Comparison of ENCODE assay signal across 16 cellular contexts in the genomic region with DNA sequence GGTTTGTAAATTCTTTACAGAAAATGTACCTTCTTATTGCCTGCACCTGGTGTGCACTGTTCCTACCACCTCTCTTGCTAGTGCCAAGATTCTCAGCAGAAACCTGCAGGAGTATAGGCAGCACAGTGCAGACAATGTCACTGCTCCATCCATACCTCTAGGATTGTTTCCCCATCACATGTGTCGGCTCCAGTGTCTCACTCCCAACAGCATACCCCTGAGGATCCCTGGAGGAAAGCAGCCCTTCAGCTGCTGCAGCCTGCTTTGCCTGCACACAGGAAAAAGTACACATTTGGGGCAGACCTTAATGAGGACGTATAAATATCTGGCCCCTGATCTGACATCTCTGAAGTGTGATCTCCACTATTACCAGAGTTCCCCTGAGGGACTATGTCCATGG.
DNase-seq lines count a peak whose midpoint lies in the region; FAIRE-seq and TF ChIP-seq lines count a peak whose summit lies in the region.
"Had no signal": no experiment of that assay in that cellular context is flagged by ENCODE, and none has a peak within 500 bp of the region (broad histone marks: within the 10 kb centered on the region; RNA-seq: fewer than 3 reads in every experiment).

No MANE protein-coding gene starts in this region.

- H3K27ac Mint-ChIP-seq in H9: no peak overlapping the region
- H3K27ac Mint-ChIP-seq: CD8-positive, alpha-beta memory T cell had no signal

- H3K4me3 ChIP-seq in bronchial epithelial cell (ENCODE audit: low read depth, low read length) (no peak overlapping the region), iPS-15b (ENCODE audit: low read depth, low read length) (no peak overlapping the region), neuronal stem cell (ENCODE audit: low read length in 2 of 2) (no peak overlapping the region), esophagus squamous epithelium (no peak overlapping the region)
- H3K4me3 ChIP-seq: BLaER1 had no signal

- no peak for TF ChIP-seq CTCF in H9 (conservative IDR thresholded peaks at IDR 0.05)
- no peak for TF ChIP-seq CTCF in bronchial epithelial cell (IDR thresholded peaks at IDR 0.05; ENCODE audit: insufficient read depth, low read length, severe bottlenecking)
- no peak for TF ChIP-seq CTCF in esophagus squamous epithelium (IDR thresholded peaks at IDR 0.05)

- H3K79me1 ChIP-seq in H9 (ENCODE audit: insufficient read depth, low read depth, low read length, poor library complexity, severe bottlenecking) (no peaks in the 10 kb centered on the region), neuronal stem cell (ENCODE audit: low read depth, low read length) (no peaks in the 10 kb centered on the region)

- H4K8ac ChIP-seq in H9 (replicated peaks; ENCODE audit: insufficient read length, low read depth, low read length) (no peak overlapping the region), neuronal stem cell (ENCODE audit: low read depth, low read length) (no peak overlapping the region)

- H3K9ac ChIP-seq in H9 (ENCODE audit: extremely low read depth, insufficient read length, low read length) (no peak overlapping the region), iPS-15b (ENCODE audit: low read depth, low read length) (peak overlapping the region; percentile 20), neuronal stem cell (ENCODE audit: low read depth, low read length, poor library complexity) (no peak overlapping the region)
- H3K9ac ChIP-seq: BLaER1 had no signal

- no peaks in the 10 kb centered on the region for H3K9me3 ChIP-seq in H9 (ENCODE audit: control insufficient read depth, low read depth, low read length)
- H3K9me3 ChIP-seq in iPS-15b (ENCODE audit: control insufficient read depth, insufficient read depth, low read length): no peaks in the 10 kb centered on the region
- H3K9me3 ChIP-seq in neuronal stem cell (replicated peaks in 1 of 2; ENCODE audit: control insufficient read depth in 2 of 2, insufficient read depth in 1 of 2, low read depth in 1 of 2, low read length in 2 of 2): no peaks in the 10 kb centered on the region
- no peaks in the 10 kb centered on the region for H3K9me3 ChIP-seq in esophagus squamous epithelium
- H3K9me3 ChIP-seq: BLaER1, Caco-2 had no signal

- no peaks in the 10 kb centered on the region; a peak in 1 of 5 replicates for H3K9me3 Mint-ChIP-seq in H9

- H2BK20ac ChIP-seq in H9 (ENCODE audit: low read depth, low read length, poor library complexity, severe bottlenecking): no peak overlapping the region

- no peaks in the 10 kb centered on the region for H3K23me2 ChIP-seq in H9 (ENCODE audit: insufficient read length, low read depth, low read length, poor library complexity, severe bottlenecking)

- H2BK15ac ChIP-seq in H9 (ENCODE audit: low read depth, low read length) (no peak overlapping the region), neuronal stem cell (ENCODE audit: low read length) (no peak overlapping the region)

- H3K27me3 ChIP-seq in H9 (ENCODE audit: insufficient read depth, low read length) (no peaks in the 10 kb centered on the region), bronchial epithelial cell (ENCODE audit: control insufficient read depth, insufficient read depth, low read length) (no peaks in the 10 kb centered on the region), iPS-15b (ENCODE audit: control insufficient read depth, insufficient read depth, low read length) (no peaks in the 10 kb centered on the region), neuronal stem cell (ENCODE audit: control insufficient read depth in 3 of 3, insufficient read depth in 3 of 3, low read depth in 1 of 3, low read length in 3 of 3) (no peaks in the 10 kb centered on the region), esophagus squamous epithelium (no peaks in the 10 kb centered on the region)
- H3K27me3 ChIP-seq: BLaER1 had no signal

- H3K27me3 Mint-ChIP-seq in H9 (ENCODE audit: low read depth): no peaks in the 10 kb centered on the region
- H3K27me3 Mint-ChIP-seq: CD8-positive, alpha-beta memory T cell had no signal

- intact Hi-C loops in esophagus squamous epithelium (cut with DNase I): no loop called here

- H3K36me3 Mint-ChIP-seq in H9 (ENCODE audit: insufficient read depth in 1 of 3, low read depth in 3 of 3): no peaks in the 10 kb centered on the region

- H3K14ac ChIP-seq in H9 (ENCODE audit: insufficient read depth, low read length) (no peak overlapping the region), neuronal stem cell (ENCODE audit: low read length) (no peak overlapping the region)

- H3K18ac ChIP-seq in H9 (ENCODE audit: insufficient read length, low read depth, low read length): no peak overlapping the region
- H3K18ac ChIP-seq in neuronal stem cell (ENCODE audit: low read length): no peak overlapping the region

- H2BK5ac ChIP-seq in H9 (ENCODE audit: insufficient read length, low read length) (no peak overlapping the region), neuronal stem cell (ENCODE audit: low read length) (no peak overlapping the region)

- H3K27ac ChIP-seq in H9 (ENCODE audit: insufficient read length, low read depth, low read length) (no peak overlapping the region), neuronal stem cell (replicated peaks; ENCODE audit: low read length) (no peak overlapping the region), esophagus squamous epithelium (no peak overlapping the region)
- H3K27ac ChIP-seq: BLaER1 had no signal

- no peak overlapping the region for H3K4me3 Mint-ChIP-seq in H9
- H3K4me3 Mint-ChIP-seq: CD8-positive, alpha-beta memory T cell had no signal

- H3K23ac ChIP-seq in H9 (ENCODE audit: insufficient read length, low read depth, low read length) (no peak overlapping the region), neuronal stem cell (ENCODE audit: low read depth, low read length, poor library complexity) (no peak overlapping the region)

- H3K4ac ChIP-seq in H9 (ENCODE audit: low read depth, low read length) (no peak overlapping the region), neuronal stem cell (ENCODE audit: low read length) (no peak overlapping the region)

- no peak overlapping the region for H4K91ac ChIP-seq in H9 (ENCODE audit: insufficient read length, low read depth, low read length)
- H4K91ac ChIP-seq in neuronal stem cell (ENCODE audit: low read depth, low read length, poor library complexity): no peak overlapping the region

- no peak overlapping the region for H3K56ac ChIP-seq in H9 (ENCODE audit: insufficient read length, low read depth, low read length)

- H3K79me2 ChIP-seq in H9 (ENCODE audit: insufficient read depth, low read length): no peaks in the 10 kb centered on the region

- peak; percentile 36 for FAIRE-seq in bronchial epithelial cell (lab: Jason Lieb, UNC)
- FAIRE-seq: GM19239, H54 had no signal

- H4K5ac ChIP-seq in H9 (ENCODE audit: insufficient read length, low read depth, low read length): no peak overlapping the region

- H3K4me2 ChIP-seq in H9 (ENCODE audit: insufficient read depth, insufficient read length, low read length) (no peak overlapping the region), neuronal stem cell (ENCODE audit: insufficient read depth, low read length, poor library complexity, severe bottlenecking) (no peak overlapping the region)

- peak; percentile 30 for DNase-seq in H9
- DNase-seq in bronchial epithelial cell (ENCODE audit: low read depth): no peak
- DNase-seq in neuronal stem cell (ENCODE audit: low spot score): no peak
- no peak for DNase-seq in SHP77 treated with DMSO at 0.1 percent for 48 hours (lab: John Stamatoyannopoulos, UW)
- DNase-seq in DMS53 (lab: John Stamatoyannopoulos, UW): no peak
- no peak for DNase-seq in activated naive CD4-positive, alpha-beta T cell (lab: John Stamatoyannopoulos, UW)
- DNase-seq in esophagus squamous epithelium (lab: John Stamatoyannopoulos, UW): no peak
- DNase-seq: 8988T; AML-193; Caco-2; CD8-positive, alpha-beta memory T cell; GF-D8 had no signal

- no peak overlapping the region for H2BK12ac ChIP-seq in H9 (ENCODE audit: insufficient read length, low read depth, low read length)
- H2BK12ac ChIP-seq in neuronal stem cell (ENCODE audit: low read length): no peak overlapping the region

- H2BK120ac ChIP-seq in H9 (ENCODE audit: low read depth, low read length, poor library complexity, severe bottlenecking) (no peak overlapping the region), neuronal stem cell (ENCODE audit: low read depth, low read length) (no peak overlapping the region)

- H3K36me3 ChIP-seq in bronchial epithelial cell (ENCODE audit: control insufficient read depth, insufficient read depth, low read length) (no peaks in the 10 kb centered on the region), iPS-15b (ENCODE audit: control insufficient read depth, insufficient read depth, low read length) (no peaks in the 10 kb centered on the region), neuronal stem cell (replicated peaks in 1 of 2; ENCODE audit: control insufficient read depth in 2 of 2, insufficient read depth in 2 of 2, low read length in 2 of 2) (no peaks in the 10 kb centered on the region), esophagus squamous epithelium (no peaks in the 10 kb centered on the region)
- H3K36me3 ChIP-seq: BLaER1 had no signal

- peaks cover 34 to 37% of the 10 kb centered on the region in 2 experiments for H3K4me1 Mint-ChIP-seq in H9
- H3K4me1 Mint-ChIP-seq: CD8-positive, alpha-beta memory T cell had no signal

- peaks cover 8% of the 10 kb centered on the region; the same call in 1 of the 2 replicates for H3K4me1 ChIP-seq in H9 (ENCODE audit: insufficient read depth, low read length)
- peaks cover 11% of the 10 kb centered on the region for H3K4me1 ChIP-seq in iPS-15b (ENCODE audit: control insufficient read depth, insufficient read depth, low read length)
- H3K4me1 ChIP-seq in neuronal stem cell (ENCODE audit: control insufficient read depth in 2 of 2, insufficient read depth in 1 of 2, low read depth in 1 of 2, low read length in 2 of 2): peaks cover 1 to 3% of the 10 kb centered on the region in 2 donors
- no peaks in the 10 kb centered on the region for H3K4me1 ChIP-seq in esophagus squamous epithelium
- H3K4me1 ChIP-seq: Caco-2 had no signal

- TF ChIP-seq POLR2A in esophagus squamous epithelium (IDR thresholded peaks at IDR 0.05): no peak

- H2AFZ ChIP-seq in H9 (ENCODE audit: low read length) (no peak overlapping the region), neuronal stem cell (ENCODE audit: low read length) (peak overlapping the region; percentile 21)

- H3T11ph ChIP-seq in H9 (ENCODE audit: low read length): no peak overlapping the region

- H2AK5ac ChIP-seq in H9 (ENCODE audit: insufficient read length, low read length) (no peak overlapping the region), neuronal stem cell (ENCODE audit: low read depth, low read length) (no peak overlapping the region)

- H4K20me1 ChIP-seq in H9 (ENCODE audit: control insufficient read depth, insufficient read depth, insufficient read length): no peaks in the 10 kb centered on the region
- H4K20me1 ChIP-seq: BLaER1 had no signal

- no CpG with 5 or more reads among the region's 2 CpGs for whole genome bisulfite sequencing in H9 (ENCODE audit: extremely low coverage, insufficient read length, low lambda C conversion rate)
- WGBS in neuronal stem cell (ENCODE audit: extremely low coverage in 2 of 2, insufficient read length in 2 of 2, insufficient replicate concordance in 1 of 2), 2 donors: no CpG with 5 or more reads among the region's 2 CpGs
- WGBS in esophagus squamous epithelium, 2 donors: 35 to 57% methylated on average over 2 of the region's 2 CpGs
